ENCODE assay signal across 23 cellular contexts in genomic region chr9:90724880-90725279, GRCh38.
"Had no signal": no experiment of that assay in that cellular context is flagged by ENCODE, and none has a peak within 500 bp of the region (broad histone marks: within the 10 kb centered on the region; RNA-seq: fewer than 3 reads in every experiment).

No MANE protein-coding gene starts in this region.

- ATAC-seq: activated T-cell treated with anti-CD3 and anti-CD28 coated beads, Interleukin-2, amount 50 U/mL, for 4 hours had no signal

- H3K4me1 ChIP-seq: Peyer's patch, SJCRH30 had no signal

- H3K36me3 ChIP-seq: Peyer's patch, SJCRH30 had no signal

- DNase-seq: activated CD4-positive, alpha-beta T cell treated with anti-CD3 and anti-CD28 coated beads, Interleukin-2, amount 10 ng/mL, durations not matched to agents 7 days and 5 days; activated CD4-positive, CD25-positive, alpha-beta regulatory T cell; activated CD8-positive, alpha-beta memory T cell treated with anti-CD3 and anti-CD28 coated beads for 24 hours; activated gamma-delta T cell; activated naive CD4-positive, alpha-beta T cell treated with anti-CD3 and anti-CD28 coated beads for 36 hours; activated T-cell treated with anti-CD3 and anti-CD28 coated beads, Interleukin-2, amount 50 U/mL, for 4 hours; Kasumi-1; NCI-H1092 treated with DMSO at 0.1 percent for 48 hours; NCI-H1417 treated with DMSO at 0.1 percent for 48 hours; NCI-H1694; NCI-H2029; NCI-H2107; NCI-H2171 treated with DMSO at 0.1 percent for 48 hours; NCI-H226; NCI-H774; Peyer's patch; Right ventricle myocardium superior; SJCRH30; SK-N-SH; T-helper 2 cell; T1000 had no signal

- H3K9me2 ChIP-seq: SK-N-SH had no signal

- H3K9ac ChIP-seq: SK-N-SH had no signal

- H3K4me3 ChIP-seq: Peyer's patch, SJCRH30 had no signal

- H3K27ac ChIP-seq: Peyer's patch, RWPE1, SJCRH30, VCaP had no signal

- H3K9me3 ChIP-seq: Peyer's patch, SJCRH30, SK-N-SH had no signal

- H3K27me3 ChIP-seq: Peyer's patch, SJCRH30 had no signal

- H3K4me2 ChIP-seq: SK-N-SH had no signal
